28 cellular contexts compared by ENCODE assay signal in the genomic region with DNA sequence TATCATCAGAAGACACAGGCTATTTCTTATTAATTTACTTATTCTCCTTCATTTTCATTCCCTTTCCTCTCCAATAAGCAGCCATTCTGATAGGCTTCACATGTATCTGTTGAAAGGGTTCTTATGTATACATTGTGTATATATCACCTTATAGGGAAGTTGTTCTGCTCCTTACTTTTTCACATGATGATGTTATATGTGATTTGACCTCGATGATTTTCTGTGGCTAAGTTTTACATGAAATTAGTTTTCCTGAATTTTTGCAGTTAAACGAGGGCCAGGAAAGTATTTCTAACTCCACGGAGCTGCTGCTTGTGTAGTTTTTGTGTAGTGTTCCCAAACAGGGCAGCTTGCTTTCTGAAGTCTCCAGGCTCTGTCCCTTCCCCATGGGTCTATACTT.
"Had no signal": no experiment of that assay in that cellular context is flagged by ENCODE, and none has a peak within 500 bp of the region (broad histone marks: within the 10 kb centered on the region; RNA-seq: fewer than 3 reads in every experiment).

No MANE protein-coding gene starts in this region.

- DNase-seq: colonic mucosa; cortex of kidney; dermis blood vessel endothelial cell; dorsolateral prefrontal cortex; effector CD4-positive, alpha-beta T cell; effector CD8-positive, alpha-beta T cell; effector memory CD4-positive, alpha-beta T cell; effector memory CD8-positive, alpha-beta T cell; erythroblast; esophagus squamous epithelium; foreskin fibroblast; foreskin keratinocyte; foreskin melanocyte; gastrocnemius medialis; glutamatergic neuron; heart left ventricle; heart right ventricle had no signal

- H3K79me2 ChIP-seq: hepatocyte had no signal

- H3K4me1 Mint-ChIP-seq: endodermal cell had no signal

- H3K4me2 ChIP-seq: hepatocyte had no signal

- H3K4me1 ChIP-seq: colonic mucosa, esophagus muscularis mucosa, esophagus squamous epithelium, gastrocnemius medialis, gastroesophageal sphincter, heart left ventricle had no signal

- H3K36me3 ChIP-seq: colonic mucosa, esophagus muscularis mucosa, esophagus squamous epithelium, gastrocnemius medialis, gastroesophageal sphincter, heart left ventricle, heart right ventricle had no signal

- H3K27me3 ChIP-seq: colonic mucosa, dorsolateral prefrontal cortex, esophagus muscularis mucosa, esophagus squamous epithelium, foreskin keratinocyte, gastrocnemius medialis, heart left ventricle, heart right ventricle, hepatocyte had no signal

- H3K27ac Mint-ChIP-seq: dendritic cell treated with granulocyte-macrophage colony-stimulating factor and Interleukin-4, amounts not matched to agents 40 ng/mL and 50 ng/mL, for 4 days; effector memory CD8-positive, alpha-beta T cell; endodermal cell had no signal

- H3K4me3 ChIP-seq: colonic mucosa, coronary artery, dorsolateral prefrontal cortex, esophagus muscularis mucosa, esophagus squamous epithelium, gastrocnemius medialis, gastroesophageal sphincter, heart left ventricle, heart right ventricle, hepatocyte had no signal

- ATAC-seq: effector memory CD8-positive, alpha-beta T cell; esophagus mucosa; foreskin keratinocyte; gastrocnemius medialis; gastroesophageal sphincter; heart left ventricle; heart right ventricle had no signal

- H3K9me3 ChIP-seq: colonic mucosa, esophagus muscularis mucosa, esophagus squamous epithelium, gastrocnemius medialis, heart left ventricle, heart right ventricle had no signal

- H3K4me3 Mint-ChIP-seq: dendritic cell treated with granulocyte-macrophage colony-stimulating factor and Interleukin-4, amounts not matched to agents 40 ng/mL and 50 ng/mL, for 4 days; effector memory CD8-positive, alpha-beta T cell; endodermal cell had no signal

- H3K27ac ChIP-seq: colonic mucosa, coronary artery, dorsolateral prefrontal cortex, epithelial cell of prostate, esophagus muscularis mucosa, esophagus squamous epithelium, foreskin keratinocyte, gastrocnemius medialis, gastroesophageal sphincter, hepatocyte had no signal

- FAIRE-seq: endometrium, endothelial cell of umbilical vein, frontal cortex had no signal

- H2AFZ ChIP-seq: hepatocyte had no signal

- H3K9me3 Mint-ChIP-seq: effector memory CD8-positive, alpha-beta T cell; endodermal cell had no signal
